In the genomic region with DNA sequence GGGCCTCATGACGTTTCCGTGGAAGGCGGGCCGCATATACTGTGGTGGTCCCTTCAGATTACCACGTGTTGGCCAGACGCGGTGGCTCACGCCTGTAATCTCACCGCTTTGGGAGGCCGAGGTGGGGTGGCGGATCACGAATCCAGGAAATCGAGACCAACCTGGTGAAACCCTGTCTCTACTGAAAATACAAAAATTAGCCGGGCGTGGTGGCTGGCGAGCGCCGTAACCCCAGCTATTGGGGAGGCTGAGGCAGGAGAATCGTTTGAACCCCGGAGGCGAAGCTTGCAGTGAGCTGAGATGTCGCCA, we compare ENCODE assay signal across 8 cellular contexts. TPM values are rescaled to one million over a fixed set of nuclear protein-coding genes. Genes with fewer than 3 reads are reported as not detected.
DNase-seq lines count a peak whose midpoint lies in the region; ATAC-seq, FAIRE-seq and TF ChIP-seq lines count a peak whose summit lies in the region.

No MANE protein-coding gene starts in this region.

- H3K36me3 Mint-ChIP-seq in activated CD4-positive, alpha-beta T cell treated with anti-CD3 and anti-CD28 coated beads for 36 hours (ENCODE audit: low read depth): no peaks in the 10 kb centered on the region

- no peak for DNase-seq in activated CD4-positive, alpha-beta T cell treated with anti-CD3 and anti-CD28 coated beads for 36 hours
- DNase-seq in activated CD4-positive, alpha-beta T cell treated with anti-CD3 and anti-CD28 coated beads for 1 hour: no peak
- DNase-seq in ascending aorta (ENCODE audit: low spot score in 2 of 2) (no peak), HepG2 (ENCODE audit: low spot score) (no peak), testis (no peak), UCSD-AML1 (lab: John Stamatoyannopoulos, UW; ENCODE audit: unreplicated experiment) (no peak), NCI-H146 treated with DMSO at 0.1 percent for 48 hours (lab: John Stamatoyannopoulos, UW; ENCODE audit: unreplicated experiment) (no peak), NCI-H82 treated with DMSO at 0.1 percent for 48 hours (lab: John Stamatoyannopoulos, UW; ENCODE audit: unreplicated experiment) (no peak)

- FAIRE-seq in HepG2 (lab: Jason Lieb, UNC): no peak

- 81% methylated on average over 22 of the region's 22 CpGs for WGBS in HepG2 (ENCODE audit: low lambda C conversion rate)
- 55 to 74% methylated on average over 15 to 22 of the region's 22 CpGs for WGBS in testis, 2 donors

- no peak for TF ChIP-seq RAD21 in HepG2 (CRISPR knock-in tag; IDR thresholded peaks at IDR 0.05)

- peak overlapping the region; percentile 91 to 93 for H3K27ac ChIP-seq in ascending aorta
- H3K27ac ChIP-seq in HepG2 (ENCODE audit: extremely low read length, insufficient read depth, low read length): peak overlapping the region; percentile 77
- H3K27ac ChIP-seq in testis: peak overlapping the region; percentile 83 to 90

- H3K27me3 ChIP-seq in ascending aorta (no peaks in the 10 kb centered on the region), HepG2 (ENCODE audit: control insufficient read depth in 1 of 2, insufficient read depth in 2 of 2, low read length in 2 of 2) (no peaks in the 10 kb centered on the region; a peak in 1 of 5 replicates), testis (no peaks in the 10 kb centered on the region)

- no peak for ATAC-seq in activated CD4-positive, alpha-beta T cell treated with anti-CD3 and anti-CD28 coated beads for 36 hours
- no peak for ATAC-seq in HepG2

- H3K36me3 ChIP-seq in ascending aorta: no peaks in the 10 kb centered on the region
- no peaks in the 10 kb centered on the region for H3K36me3 ChIP-seq in HepG2 (replicated peaks in 1 of 2; ENCODE audit: control insufficient read depth in 1 of 2, insufficient read depth in 2 of 2, low read length in 2 of 2)
- H3K36me3 ChIP-seq in testis (ENCODE audit: low read depth, missing control alignments): no peaks in the 10 kb centered on the region

- intact Hi-C loops in activated CD4-positive, alpha-beta T cell treated with anti-CD3 and anti-CD28 coated beads for 36 hours (cut with DNase I, micrococcal nuclease): loop anchor here (1.0 to 5.0 kb wide), 7 partner anchors 15 to 86 kb away; partner anchors contain the start of genes HDAC10 (in 1 of the 2) and MAPK11 (in 1 of the 2)
- intact Hi-C loops in ascending aorta (cut with DNase I) (loop anchor here (1.0 kb wide), 6 partner anchors 15 to 82 kb away; partner anchors contain the start of genes PLXNB2 and TUBGCP6), HepG2 (cut with micrococcal nuclease; ENCODE audit: unreplicated experiment) (loop anchor here (1.0 to 5.0 kb wide), 2 partner anchors 35 to 51 kb away; no protein-coding TSS in a partner anchor), testis (cut with DNase I; ENCODE audit: low total_unique reads) (no loop called here)

- peaks cover 7% of the 10 kb centered on the region for H3K27me3 Mint-ChIP-seq in activated CD4-positive, alpha-beta T cell treated with anti-CD3 and anti-CD28 coated beads for 36 hours

- peaks cover 10% of the 10 kb centered on the region in 2 donors for H3K4me1 ChIP-seq in ascending aorta
- peaks cover 60% of the 10 kb centered on the region for H3K4me1 ChIP-seq in HepG2 (ENCODE audit: insufficient read depth, low read length)
- H3K4me1 ChIP-seq in testis: peaks cover 2% of the 10 kb centered on the region

- H3K4me1 Mint-ChIP-seq in activated CD4-positive, alpha-beta T cell treated with anti-CD3 and anti-CD28 coated beads for 36 hours: peaks cover 14% of the 10 kb centered on the region

- peak overlapping the region; percentile 91 for H3K4me2 ChIP-seq in HepG2 (ENCODE audit: low read depth, low read length)

- POLR2A ChIA-PET in activated CD4-positive, alpha-beta T cell treated with anti-CD3 and anti-CD28 coated beads for 36 hours (lab: Charles Lee): no interaction called here
- POLR2A ChIA-PET in HepG2 (lab: Yijun Ruan, JAX): interaction anchor here (1.8 to 6.3 kb wide), 7 partner anchors 14 to 198 kb away, joined by 4 to 38 read pairs (median 5); partner anchors contain the start of genes HDAC10, PLXNB2 and SCO2

- TF ChIP-seq EP300 in HepG2 (IDR thresholded peaks at IDR 0.05; ENCODE audit: low read depth in 2 of 2, low read length in 2 of 2): no peak
- TF ChIP-seq EP300 in HepG2 (CRISPR knock-in tag; IDR thresholded peaks at IDR 0.05; ENCODE audit: borderline replicate concordance): no peak

- H3K9me3 ChIP-seq in ascending aorta (no peaks in the 10 kb centered on the region), HepG2 (ENCODE audit: low read length) (no peaks in the 10 kb centered on the region), testis (no peaks in the 10 kb centered on the region)

- H3K4me3 ChIP-seq in ascending aorta (peak overlapping the region; percentile 87 to 96), HepG2 (replicated peaks in 1 of 3; ENCODE audit: insufficient read depth in 1 of 3, low read depth in 2 of 3, low read length in 3 of 3) (peak overlapping the region; percentile 69 to 83 (median 81); a peak in 5 of 6 replicates), testis (peak overlapping the region; percentile 57 to 80)

- H4K20me1 ChIP-seq in HepG2 (ENCODE audit: insufficient read depth, low read length): no peaks in the 10 kb centered on the region

- no peak for TF ChIP-seq CTCF in ascending aorta (IDR thresholded peaks at IDR 0.05)
- no peak for TF ChIP-seq CTCF in HepG2 (CRISPR knock-in tag; IDR thresholded peaks at IDR 0.05)
- no peak for TF ChIP-seq CTCF in testis (IDR thresholded peaks at IDR 0.05)

- peak overlapping the region; percentile 96 for H3K9ac ChIP-seq in HepG2 (ENCODE audit: insufficient read depth, low read depth, low read length)

- CTCF ChIA-PET in activated CD4-positive, alpha-beta T cell treated with anti-CD3 and anti-CD28 coated beads for 36 hours (lab: Charles Lee): interaction anchor here (0.6 to 5.6 kb wide), 5 partner anchors 14 to 289 kb away, joined by 3 to 31 read pairs (median 4); no protein-coding TSS in a partner anchor
- CTCF ChIA-PET in HepG2 (lab: Yijun Ruan, JAX; ENCODE audit: low intra/inter-chr PET ratio, low total read pairs): interaction anchor here (1.3 to 4.7 kb wide), 6 partner anchors 15 to 76 kb away, joined by 3 to 133 read pairs (median 12); partner anchors contain the start of gene PPP6R2

- no peaks in the 10 kb centered on the region for H3K9me3 Mint-ChIP-seq in activated CD4-positive, alpha-beta T cell treated with anti-CD3 and anti-CD28 coated beads for 36 hours (ENCODE audit: low read depth)

- BruUV-seq in HepG2 (replicated peaks; lab: Mats Ljungman, UMichigan): no TSS peak

- peak overlapping the region; percentile 74 for H3K4me3 Mint-ChIP-seq in activated CD4-positive, alpha-beta T cell treated with anti-CD3 and anti-CD28 coated beads for 36 hours

- H3K79me2 ChIP-seq in HepG2 (ENCODE audit: insufficient read depth, low read length): no peaks in the 10 kb centered on the region

- no peak for TF ChIP-seq POLR2A in HepG2 (IDR thresholded peaks at IDR 0.05; ENCODE audit: insufficient read depth in 1 of 2, low read depth in 2 of 2, low read length in 2 of 2)
- no peak for TF ChIP-seq POLR2A in testis (IDR thresholded peaks at IDR 0.05)

- H2AFZ ChIP-seq in HepG2 (ENCODE audit: low read length): no peak overlapping the region

- peak overlapping the region; percentile 63 for H3K27ac Mint-ChIP-seq in activated CD4-positive, alpha-beta T cell treated with anti-CD3 and anti-CD28 coated beads for 36 hours

- in situ Hi-C loops in HepG2 (cut with HindIII; ENCODE audit: extremely low pct_ligation_motif_present, low pct_unique_long_range_greater_than_20kb): loop anchor here (5.0 kb wide), 1 partner anchor 50 kb away; no protein-coding TSS in a partner anchor

RNA-seq across cellular contexts. Expression of gene DENND6B, which starts 0.9 kb away (rescaled TPM):
- 1 to 10 TPM; 2.8 TPM for total RNA-seq in activated CD4-positive, alpha-beta T cell treated with anti-CD3 and anti-CD28 coated beads for 36 hours
- total RNA-seq in ascending aorta (1.4 TPM), HepG2 (2016; rRNA removed; fragmentation: Illumina TruSeq; extraction: Trizol) (0.84 and 0.95 TPM in 2 replicates), testis (10 to 100 TPM; 17.1 to 18.0 TPM)
- total RNA-seq in HepG2 (2016; cell fraction: cytosol; rRNA removed; fragmentation: Illumina TruSeq; extraction: Trizol; ENCODE audit: low read depth): 0.30 and 0.44 TPM in 2 replicates
- total RNA-seq in HepG2 (2016; cell fraction: insoluble cytoplasmic fraction; rRNA removed; fragmentation: Illumina TruSeq; extraction: Trizol): 0.22 and 0.65 TPM in 2 replicates
- total RNA-seq in HepG2 (2016; cell fraction: membrane; rRNA removed; fragmentation: Illumina TruSeq; extraction: Trizol): 0.52 and 0.90 TPM in 2 replicates
- total RNA-seq in HepG2 (2016; cell fraction: nucleus; rRNA removed; fragmentation: Illumina TruSeq; extraction: Trizol): 0.90 and 1.1 TPM in 2 replicates
- polyA plus RNA-seq in HepG2 (2011; rRNA removed) (3.8 and 4.2 TPM in 2 replicates), testis (ENCODE audit: insufficient read depth, low read depth, low replicate concordance) (22.0 TPM)
- 1.8 TPM in 2 replicates for polyA plus RNA-seq in HepG2 (2011; cell fraction: cytosol; rRNA removed)
- polyA plus RNA-seq in HepG2 (2011; cell fraction: nucleus; rRNA removed): 33.7 and 41.4 TPM in 2 replicates
- polyA plus RNA-seq in HepG2 (2012): 2.5 and 2.6 TPM in 2 replicates
- 0.33 and 0.71 TPM in 2 replicates for polyA plus RNA-seq in HepG2 (2016; cell fraction: cytosol; fragmentation: Illumina TruSeq; extraction: Trizol; ENCODE audit: low read depth)
- polyA plus RNA-seq in HepG2 (2016; cell fraction: insoluble cytoplasmic fraction; fragmentation: Illumina TruSeq; extraction: Trizol; ENCODE audit: low read depth): 0.74 and 0.86 TPM in 2 replicates
- 0.63 and 1.2 TPM in 2 replicates for polyA plus RNA-seq in HepG2 (2016; cell fraction: membrane; fragmentation: Illumina TruSeq; extraction: Trizol; ENCODE audit: low read depth)
- polyA plus RNA-seq in HepG2 (2016; cell fraction: nucleus; fragmentation: Illumina TruSeq; extraction: Trizol; ENCODE audit: insufficient read depth, low read depth): 4.0 and 5.3 TPM in 2 replicates
- polyA minus RNA-seq in HepG2 (2011; rRNA and poly(A)+ RNA removed; ENCODE audit: low replicate concordance): 0.58 and 2.9 TPM in 2 replicates
- polyA minus RNA-seq in HepG2 (2011; cell fraction: cytosol; rRNA and poly(A)+ RNA removed): 1.3 TPM in 2 replicates
- 2.6 and 3.3 TPM in 2 replicates for polyA minus RNA-seq in HepG2 (2011; cell fraction: nucleus; rRNA and poly(A)+ RNA removed)

RNA-seq across cellular contexts. Expression of gene PPP6R2, which starts 15.5 kb away (rescaled TPM):
- total RNA-seq in activated CD4-positive, alpha-beta T cell treated with anti-CD3 and anti-CD28 coated beads for 36 hours: 10 to 100 TPM; 37.3 to 39.5 TPM
- 55.5 TPM for total RNA-seq in ascending aorta
- total RNA-seq in HepG2 (2016; rRNA removed; fragmentation: Illumina TruSeq; extraction: Trizol): 36.1 and 55.0 TPM in 2 replicates
- total RNA-seq in HepG2 (2016; cell fraction: cytosol; rRNA removed; fragmentation: Illumina TruSeq; extraction: Trizol; ENCODE audit: low read depth): 13.5 and 14.8 TPM in 2 replicates
- total RNA-seq in HepG2 (2016; cell fraction: insoluble cytoplasmic fraction; rRNA removed; fragmentation: Illumina TruSeq; extraction: Trizol): 33.5 and 56.7 TPM in 2 replicates
- total RNA-seq in HepG2 (2016; cell fraction: membrane; rRNA removed; fragmentation: Illumina TruSeq; extraction: Trizol): 26.4 and 27.2 TPM in 2 replicates
- total RNA-seq in HepG2 (2016; cell fraction: nucleus; rRNA removed; fragmentation: Illumina TruSeq; extraction: Trizol): 53.7 and 65.8 TPM in 2 replicates
- polyA plus RNA-seq in HepG2 (2011; rRNA removed): 102 and 112 TPM in 2 replicates
- 56.6 and 76.3 TPM in 2 replicates for polyA plus RNA-seq in HepG2 (2011; cell fraction: cytosol; rRNA removed)
- polyA plus RNA-seq in HepG2 (2011; cell fraction: nucleus; rRNA removed): 458 and 611 TPM in 2 replicates
- 58.5 and 66.4 TPM in 2 replicates for polyA plus RNA-seq in HepG2 (2012)
- polyA plus RNA-seq in HepG2 (2016; cell fraction: cytosol; fragmentation: Illumina TruSeq; extraction: Trizol; ENCODE audit: low read depth): 6.8 and 7.7 TPM in 2 replicates
- 26.5 and 32.8 TPM in 2 replicates for polyA plus RNA-seq in HepG2 (2016; cell fraction: insoluble cytoplasmic fraction; fragmentation: Illumina TruSeq; extraction: Trizol; ENCODE audit: low read depth)
- polyA plus RNA-seq in HepG2 (2016; cell fraction: membrane; fragmentation: Illumina TruSeq; extraction: Trizol; ENCODE audit: low read depth): 17.1 and 18.2 TPM in 2 replicates
- 172 and 175 TPM in 2 replicates for polyA plus RNA-seq in HepG2 (2016; cell fraction: nucleus; fragmentation: Illumina TruSeq; extraction: Trizol; ENCODE audit: insufficient read depth, low read depth)
- 25.0 and 101 TPM in 2 replicates for polyA minus RNA-seq in HepG2 (2011; rRNA and poly(A)+ RNA removed; ENCODE audit: low replicate concordance)
- polyA minus RNA-seq in HepG2 (2011; cell fraction: cytosol; rRNA and poly(A)+ RNA removed): 29.8 and 30.8 TPM in 2 replicates
- polyA minus RNA-seq in HepG2 (2011; cell fraction: nucleus; rRNA and poly(A)+ RNA removed): 84.9 and 89.9 TPM in 2 replicates
- 100 to 1,000 TPM; 138 to 142 TPM for total RNA-seq in testis
- 123 TPM for polyA plus RNA-seq in testis (ENCODE audit: insufficient read depth, low read depth, low replicate concordance)

RNA-seq across cellular contexts. Expression of gene PLXNB2, which starts 20.2 kb away (rescaled TPM):
- 1 to 10 TPM; 5.5 to 6.3 TPM for total RNA-seq in activated CD4-positive, alpha-beta T cell treated with anti-CD3 and anti-CD28 coated beads for 36 hours
- total RNA-seq in ascending aorta: 287 TPM
- total RNA-seq in HepG2 (2016; rRNA removed; fragmentation: Illumina TruSeq; extraction: Trizol): 19.3 and 32.6 TPM in 2 replicates
- total RNA-seq in HepG2 (2016; cell fraction: cytosol; rRNA removed; fragmentation: Illumina TruSeq; extraction: Trizol; ENCODE audit: low read depth): 4.6 and 4.9 TPM in 2 replicates
- 16.8 and 32.7 TPM in 2 replicates for total RNA-seq in HepG2 (2016; cell fraction: insoluble cytoplasmic fraction; rRNA removed; fragmentation: Illumina TruSeq; extraction: Trizol)
- total RNA-seq in HepG2 (2016; cell fraction: membrane; rRNA removed; fragmentation: Illumina TruSeq; extraction: Trizol): 13.7 and 15.6 TPM in 2 replicates
- total RNA-seq in HepG2 (2016; cell fraction: nucleus; rRNA removed; fragmentation: Illumina TruSeq; extraction: Trizol): 43.2 and 57.8 TPM in 2 replicates
- 68.9 and 79.4 TPM in 2 replicates for polyA plus RNA-seq in HepG2 (2011; rRNA removed)
- polyA plus RNA-seq in HepG2 (2011; cell fraction: cytosol; rRNA removed): 46.5 and 75.4 TPM in 2 replicates
- 265 and 413 TPM in 2 replicates for polyA plus RNA-seq in HepG2 (2011; cell fraction: nucleus; rRNA removed)
- polyA plus RNA-seq in HepG2 (2012): 53.9 and 72.9 TPM in 2 replicates
- 5.5 and 6.2 TPM in 2 replicates for polyA plus RNA-seq in HepG2 (2016; cell fraction: cytosol; fragmentation: Illumina TruSeq; extraction: Trizol; ENCODE audit: low read depth)
- polyA plus RNA-seq in HepG2 (2016; cell fraction: insoluble cytoplasmic fraction; fragmentation: Illumina TruSeq; extraction: Trizol; ENCODE audit: low read depth): 16.2 and 23.0 TPM in 2 replicates
- polyA plus RNA-seq in HepG2 (2016; cell fraction: membrane; fragmentation: Illumina TruSeq; extraction: Trizol; ENCODE audit: low read depth): 10.1 and 11.9 TPM in 2 replicates
- 148 and 155 TPM in 2 replicates for polyA plus RNA-seq in HepG2 (2016; cell fraction: nucleus; fragmentation: Illumina TruSeq; extraction: Trizol; ENCODE audit: insufficient read depth, low read depth)
- 61.5 and 149 TPM in 2 replicates for polyA minus RNA-seq in HepG2 (2011; rRNA and poly(A)+ RNA removed; ENCODE audit: low replicate concordance)
- 76.6 and 89.8 TPM in 2 replicates for polyA minus RNA-seq in HepG2 (2011; cell fraction: cytosol; rRNA and poly(A)+ RNA removed)
- 57.9 and 61.3 TPM in 2 replicates for polyA minus RNA-seq in HepG2 (2011; cell fraction: nucleus; rRNA and poly(A)+ RNA removed)
- total RNA-seq in testis: 100 to 1,000 TPM; 219 to 243 TPM
- polyA plus RNA-seq in testis (ENCODE audit: insufficient read depth, low read depth, low replicate concordance): 98.0 TPM

RNA-seq across cellular contexts. Expression of gene MAPK11, which starts 57.5 kb away (rescaled TPM):
- 10 to 100 TPM; 11.6 to 13.6 TPM for total RNA-seq in activated CD4-positive, alpha-beta T cell treated with anti-CD3 and anti-CD28 coated beads for 36 hours
- total RNA-seq in ascending aorta (117 TPM), HepG2 (2016; rRNA removed; fragmentation: Illumina TruSeq; extraction: Trizol) (0.15 TPM in 1 of 2 replicates, not detected in the other), testis (10 to 100 TPM in 1 of 2 donors, 1 to 10 TPM in 1; 8.3 to 10.7 TPM)
- not detected in 2 replicates for total RNA-seq in HepG2 (2016; cell fraction: cytosol; rRNA removed; fragmentation: Illumina TruSeq; extraction: Trizol; ENCODE audit: low read depth)
- 0.12 and 0.15 TPM in 2 replicates for total RNA-seq in HepG2 (2016; cell fraction: insoluble cytoplasmic fraction; rRNA removed; fragmentation: Illumina TruSeq; extraction: Trizol)
- total RNA-seq in HepG2 (2016; cell fraction: membrane; rRNA removed; fragmentation: Illumina TruSeq; extraction: Trizol): 0.10 and 0.19 TPM in 2 replicates
- 0.28 TPM in 1 of 2 replicates, not detected in the other for total RNA-seq in HepG2 (2016; cell fraction: nucleus; rRNA removed; fragmentation: Illumina TruSeq; extraction: Trizol)
- polyA plus RNA-seq in HepG2 (2011; rRNA removed) (0.17 and 0.46 TPM in 2 replicates), testis (ENCODE audit: insufficient read depth, low read depth, low replicate concordance) (6.4 TPM)
- 0.13 and 0.19 TPM in 2 replicates for polyA plus RNA-seq in HepG2 (2011; cell fraction: cytosol; rRNA removed)
- 1.9 TPM in 2 replicates for polyA plus RNA-seq in HepG2 (2011; cell fraction: nucleus; rRNA removed)
- 0.21 TPM in 1 of 2 replicates, not detected in the other for polyA plus RNA-seq in HepG2 (2012)
- polyA plus RNA-seq in HepG2 (2016; cell fraction: cytosol; fragmentation: Illumina TruSeq; extraction: Trizol; ENCODE audit: low read depth): 0.05 and 0.07 TPM in 2 replicates
- 0.19 and 0.24 TPM in 2 replicates for polyA plus RNA-seq in HepG2 (2016; cell fraction: insoluble cytoplasmic fraction; fragmentation: Illumina TruSeq; extraction: Trizol; ENCODE audit: low read depth)
- 0.13 TPM in 1 of 2 replicates, not detected in the other for polyA plus RNA-seq in HepG2 (2016; cell fraction: membrane; fragmentation: Illumina TruSeq; extraction: Trizol; ENCODE audit: low read depth)
- 0.25 and 0.37 TPM in 2 replicates for polyA plus RNA-seq in HepG2 (2016; cell fraction: nucleus; fragmentation: Illumina TruSeq; extraction: Trizol; ENCODE audit: insufficient read depth, low read depth)
- 0.58 and 0.94 TPM in 2 replicates for polyA minus RNA-seq in HepG2 (2011; rRNA and poly(A)+ RNA removed; ENCODE audit: low replicate concordance)
- not detected in 2 replicates for polyA minus RNA-seq in HepG2 (2011; cell fraction: cytosol; rRNA and poly(A)+ RNA removed)
- polyA minus RNA-seq in HepG2 (2011; cell fraction: nucleus; rRNA and poly(A)+ RNA removed): 0.13 TPM in 1 of 2 replicates, not detected in the other
